In genomic region chr20:13173201-13173600, GRCh38 we compare ENCODE assay signal across 22 cellular contexts. TPM values are rescaled to one million over a fixed set of nuclear protein-coding genes. Genes with fewer than 3 reads are reported as not detected.
"Had no signal": no experiment of that assay in that cellular context is flagged by ENCODE, and none has a peak within 500 bp of the region (broad histone marks: within the 10 kb centered on the region; RNA-seq: fewer than 3 reads in every experiment).

No MANE protein-coding gene starts in this region.

- H3K9me3 ChIP-seq: gastrocnemius medialis, mucosa of descending colon, thoracic aorta had no signal

- ATAC-seq: gastrocnemius medialis; heart right ventricle; left lobe of liver; mucosa of descending colon; naive thymus-derived CD8-positive, alpha-beta T cell had no signal

- H3K27ac ChIP-seq: coronary artery, esophagus muscularis mucosa, gastrocnemius medialis, heart right ventricle, sigmoid colon, skin epidermis, stomach, thoracic aorta had no signal

- H3K4me1 ChIP-seq: esophagus muscularis mucosa, gastrocnemius medialis, heart right ventricle, sigmoid colon, stomach had no signal

- DNase-seq: effector CD4-positive, alpha-beta T cell; endodermal cell; gastrocnemius medialis; heart right ventricle; hypothalamus; kidney glomerular epithelial cell; mucosa of descending colon; naive thymus-derived CD8-positive, alpha-beta T cell; posterior cingulate gyrus; sigmoid colon; stimulated activated CD4-positive, alpha-beta T cell treated with anti-CD3 and anti-CD28 coated beads, Interleukin-2, amount 100 ng/mL, for 24 hours; stimulated activated naive CD4-positive, alpha-beta T cell; stomach; substantia nigra had no signal

- FAIRE-seq: endothelial cell of umbilical vein, islet of Langerhans, urothelium cell line had no signal

- H3K27me3 ChIP-seq: gastrocnemius medialis, heart right ventricle, sigmoid colon, stomach had no signal

- H3K4me3 ChIP-seq: coronary artery, esophagus muscularis mucosa, gastrocnemius medialis, heart right ventricle, mucosa of descending colon, sigmoid colon, skin epidermis, stomach, thoracic aorta had no signal

- H3K36me3 ChIP-seq: esophagus muscularis mucosa, gastrocnemius medialis, heart right ventricle, sigmoid colon, stomach, thoracic aorta had no signal

RNA-seq across cellular contexts. Expression of gene ISM1, which starts 47.9 kb away (rescaled TPM):
- total RNA-seq: endothelial cell of umbilical vein had no signal
- polyA plus RNA-seq: endothelial cell of umbilical vein had no signal
